ENCODE assay signal across 25 cellular contexts in genomic region chr9:16128003-16128402, GRCh38.
"Had no signal": no experiment of that assay in that cellular context is flagged by ENCODE, and none has a peak within 500 bp of the region (broad histone marks: within the 10 kb centered on the region; RNA-seq: fewer than 3 reads in every experiment).

No MANE protein-coding gene starts in this region.

- H3K4me3 ChIP-seq: MG63 had no signal

- H3K36me3 Mint-ChIP-seq: WTC11 had no signal

- H3K27me3 ChIP-seq: brain microvascular endothelial cell, MG63 had no signal

- H3K4me1 Mint-ChIP-seq: T-helper 17 cell, WTC11 had no signal

- H3K27ac ChIP-seq: brain microvascular endothelial cell had no signal

- H3K27ac Mint-ChIP-seq: activated CD8-positive, alpha-beta T cell treated with anti-CD3 and anti-CD28 coated beads, Interleukin-2, amount 10 ng/mL, durations not matched to agents 7 days and 5 days; T-helper 17 cell; WTC11 had no signal

- H3K27me3 Mint-ChIP-seq: T-helper 17 cell had no signal

- ATAC-seq: activated CD8-positive, alpha-beta T cell treated with anti-CD3 and anti-CD28 coated beads, Interleukin-2, amount 10 ng/mL, durations not matched to agents 7 days and 5 days; PC-3; T-helper 17 cell; WTC11 had no signal

- H3K36me3 ChIP-seq: brain microvascular endothelial cell, MG63 had no signal

- DNase-seq: activated CD4-positive, alpha-beta T cell treated with anti-CD3 and anti-CD28 coated beads for 48 hours; activated CD4-positive, alpha-beta T cell treated with anti-CD3 and anti-CD28 coated beads, Interleukin-2, amount 50 U/mL, for 4 hours; activated CD4-positive, CD25-positive, alpha-beta regulatory T cell treated with anti-CD3 and anti-CD28 coated beads, Interleukin-2, amount 50 U/mL, for 72 hours; activated CD8-positive, alpha-beta memory T cell treated with anti-CD3 and anti-CD28 coated beads, Interleukin-2, amount 50 U/mL, for 48 hours; activated CD8-positive, alpha-beta T cell treated with anti-CD3 and anti-CD28 coated beads, Interleukin-2, amount 10 ng/mL, durations not matched to agents 7 days and 5 days; activated effector memory CD4-positive, alpha-beta T cell treated with Interleukin-2 at 50 U/mL for 16 hours; activated naive CD4-positive, alpha-beta T cell; activated T-cell treated with anti-CD3 and anti-CD28 coated beads, Interleukin-2, amount 50 U/mL, for 1 hour; amygdala; brain microvascular endothelial cell; caudate nucleus; MG63; MV-4-11; NCI-H1092 treated with DMSO at 0.1 percent for 48 hours; NCI-H1417 treated with DMSO at 0.1 percent for 48 hours; NCI-H1694; NCI-H2029 treated with DMSO at 0.1 percent for 48 hours; NCI-H510A treated with DMSO at 0.1 percent for 48 hours; NCI-H69; PC-3; SHP77 treated with DMSO at 0.1 percent for 48 hours; T-helper 17 cell; T-helper 9 cell had no signal

- H3K4me3 Mint-ChIP-seq: activated CD8-positive, alpha-beta T cell treated with anti-CD3 and anti-CD28 coated beads, Interleukin-2, amount 10 ng/mL, durations not matched to agents 7 days and 5 days; T-helper 17 cell; WTC11 had no signal

- FAIRE-seq: RCC 7860 had no signal
